ENCODE assay signal across 8 cellular contexts in the genomic region with DNA sequence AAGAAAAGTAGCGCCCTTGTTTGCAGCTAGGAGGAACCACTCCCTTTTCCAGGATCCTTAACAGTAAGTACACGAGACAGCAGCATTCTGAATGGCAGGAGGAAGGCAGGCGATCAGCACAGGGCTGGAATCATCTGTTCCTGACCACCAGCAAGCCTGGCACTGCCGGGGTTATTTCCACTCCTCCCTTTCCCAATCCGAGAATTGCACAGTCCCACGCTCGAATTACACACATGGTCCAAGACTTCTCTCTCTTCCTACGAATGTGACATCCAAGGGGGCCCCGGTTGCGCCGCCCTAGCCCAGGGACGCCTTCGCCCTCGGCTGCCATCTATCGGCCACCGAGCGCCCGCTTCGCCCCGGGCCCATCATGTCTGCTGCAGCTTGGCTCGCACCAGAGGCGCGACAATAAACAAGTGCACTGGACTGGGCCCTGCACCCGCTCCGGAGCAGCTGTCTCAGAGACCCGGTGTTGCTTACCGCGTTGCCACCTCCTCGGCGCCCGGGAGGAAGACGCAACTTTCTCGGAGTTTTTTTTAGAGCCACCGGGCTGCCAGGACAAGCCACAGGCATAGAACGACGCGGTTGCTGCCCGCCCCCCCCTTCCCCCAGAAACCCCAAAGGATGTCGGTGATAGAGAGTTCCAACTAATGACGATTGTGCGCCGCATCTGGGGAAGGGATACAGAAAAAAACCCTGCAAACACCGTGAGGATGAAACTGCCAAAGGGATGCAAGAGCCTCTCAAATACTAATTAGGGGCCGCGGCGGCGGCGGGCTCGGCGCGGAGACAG. TPM values are rescaled to one million over a fixed set of nuclear protein-coding genes. Genes with fewer than 3 reads are reported as not detected.
DNase-seq lines count a peak whose midpoint lies in the region; ATAC-seq, FAIRE-seq and TF ChIP-seq lines count a peak whose summit lies in the region.

Gene SLITRK5, plus strand, starts transcription at position 341 of the 793 bp plus-strand sequence. CDS start 4,018 bp downstream, outside the sequence.

- intact Hi-C loops in lower leg skin (cut with DNase I; ENCODE audit: low total_unique reads), result no loop called here

- peak within 1 kb of the TSS; percentile 74 to 95 for H3K27ac ChIP-seq in A549

- CTCF ChIA-PET in A549 (lab: Yijun Ruan, JAX), result interaction anchor here (0.6 to 1.4 kb wide), 10 partner anchors 9 to 95 kb away, joined by 3 to 5 read pairs (median 3); no protein-coding TSS in a partner anchor

- TF ChIP-seq POLR2A in A549 (IDR thresholded peaks at IDR 0.05; ENCODE audit: low read length) (no peak), lower leg skin (IDR thresholded peaks at IDR 0.05) (no peak)

- ATAC-seq in A549 (peak; percentile 82 to 94), GM18519 (IDR thresholded peaks at IDR 0.05; ENCODE audit: low FRiP score, unreplicated experiment) (peak; percentile 87), HG03039 (IDR thresholded peaks at IDR 0.05; ENCODE audit: unreplicated experiment) (peak; percentile 88)

- H3K4me3 ChIP-seq in A549 (peak within 1 kb of the TSS; percentile 93), lower leg skin (ENCODE audit: low read depth, poor library complexity, severe bottlenecking) (peak within 1 kb of the TSS; percentile 16)

- DNase-seq in A549 (ENCODE audit: low read depth in 1 of 2, low spot score in 1 of 2) (peak; percentile 59 to 81), NCI-H2196 (lab: John Stamatoyannopoulos, UW; ENCODE audit: unreplicated experiment) (peak; percentile 53), dermis blood vessel endothelial cell (peak; percentile 57), lower leg skin (ENCODE audit: low spot score in 2 of 2) (peak in 1 of 2 donors; percentile 95)
- DNase-seq in activated CD4-positive, alpha-beta T cell treated with anti-CD3 and anti-CD28 coated beads for 24 hours (ENCODE audit: low read depth in 2 of 2), result peak; percentile 47 to 62
- peak; percentile 38 to 62 for DNase-seq in stimulated activated CD4-positive, alpha-beta T cell treated with anti-CD3 and anti-CD28 coated beads, Interleukin-4, amount 100 ng/mL, for 48 hours (ENCODE audit: low read depth in 2 of 2)

- TF ChIP-seq EP300 in A549 (IDR thresholded peaks at IDR 0.05), result no peak

- no peak for FAIRE-seq in A549 (lab: Jason Lieb, UNC)

- peak; percentile 55 for TF ChIP-seq CTCF in A549 (IDR thresholded peaks at IDR 0.05)
- peak in 1 of 3 donors; percentile 40 for TF ChIP-seq CTCF in lower leg skin (IDR thresholded peaks at IDR 0.05)

- TF ChIP-seq RAD21 in A549 (conservative IDR thresholded peaks at IDR 0.05 in 1 of 2, IDR thresholded peaks at IDR 0.05 in 1 of 2), result peak in 1 of 2 experiments; percentile 38; a peak in 3 of 5 replicates

- H3K9me3 ChIP-seq in A549, result no peaks in the 10 kb centered on the region

- WGBS in A549 (ENCODE audit: missing lambda C conversion rate), result 0% methylated on average over 19 of the region's 51 CpGs
- 1% methylated on average over 41 to 51 of the region's 51 CpGs for WGBS in lower leg skin, 2 donors

- POLR2A ChIA-PET in A549 (lab: Yijun Ruan, JAX), result interaction anchor here (1.5 kb wide), 1 partner anchor 139 kb away, joined by 5 read pairs; no protein-coding TSS in a partner anchor

- peak within 1 kb of the TSS; percentile 95 for H3K4me2 ChIP-seq in A549

- peaks cover 10% of the 10 kb centered on the region; the same call in 1 of the 3 replicates for H3K4me1 ChIP-seq in A549

TF ChIP-seq in A549, 52 proteins besides CTCF, POLR2A, EP300 and RAD21:
- TF ChIP-seq MAX (IDR thresholded peaks at IDR 0.05) (peak; percentile 37), EHMT2 (IDR thresholded peaks at IDR 0.05; ENCODE audit: low read depth) (no peak), MAFK (IDR thresholded peaks at IDR 0.05; ENCODE audit: partially characterized antibody) (no peak), CBX8 (IDR thresholded peaks at IDR 0.05) (no peak), RFX5 (IDR thresholded peaks at IDR 0.05) (no peak), MAZ (IDR thresholded peaks at IDR 0.05; ENCODE audit: borderline replicate concordance, low read depth, low read length) (no peak), REST (IDR thresholded peaks at IDR 0.05) (no peak), JUNB (IDR thresholded peaks at IDR 0.05) (no peak), MYC (IDR thresholded peaks at IDR 0.05; ENCODE audit: borderline replicate concordance, low read length) (no peak), CEBPB (IDR thresholded peaks at IDR 0.05) (no peak; a peak in 1 of 4 replicates), PHF8 (IDR thresholded peaks at IDR 0.05; ENCODE audit: borderline replicate concordance, low read depth) (no peak), ZFP36 (IDR thresholded peaks at IDR 0.05; ENCODE audit: borderline replicate concordance, partially characterized antibody) (peak; percentile 34), HOXB5 (CRISPR knock-in tag; IDR thresholded peaks at IDR 0.05) (no peak), JUN (IDR thresholded peaks at IDR 0.05) (0 out of 5 replicates have a peak, but pooled peaks of 1 of the 2 experiments have one; percentile 23), SMC3 (IDR thresholded peaks at IDR 0.05) (0 out of 3 replicates have a peak, but pooled peaks have one; percentile 25), ZSCAN20 (CRISPR knock-in tag; IDR thresholded peaks at IDR 0.05) (no peak), ESRRA (IDR thresholded peaks at IDR 0.05; ENCODE audit: borderline replicate concordance, low read length) (no peak), KDM1A (IDR thresholded peaks at IDR 0.05; ENCODE audit: low read depth) (no peak), PBX3 (IDR thresholded peaks at IDR 0.05) (no peak), CHD4 (IDR thresholded peaks at IDR 0.05; ENCODE audit: borderline replicate concordance) (no peak), TFCP2L1 (CRISPR knock-in tag; IDR thresholded peaks at IDR 0.05) (no peak)
- TF ChIP-seq, protein P1, sequence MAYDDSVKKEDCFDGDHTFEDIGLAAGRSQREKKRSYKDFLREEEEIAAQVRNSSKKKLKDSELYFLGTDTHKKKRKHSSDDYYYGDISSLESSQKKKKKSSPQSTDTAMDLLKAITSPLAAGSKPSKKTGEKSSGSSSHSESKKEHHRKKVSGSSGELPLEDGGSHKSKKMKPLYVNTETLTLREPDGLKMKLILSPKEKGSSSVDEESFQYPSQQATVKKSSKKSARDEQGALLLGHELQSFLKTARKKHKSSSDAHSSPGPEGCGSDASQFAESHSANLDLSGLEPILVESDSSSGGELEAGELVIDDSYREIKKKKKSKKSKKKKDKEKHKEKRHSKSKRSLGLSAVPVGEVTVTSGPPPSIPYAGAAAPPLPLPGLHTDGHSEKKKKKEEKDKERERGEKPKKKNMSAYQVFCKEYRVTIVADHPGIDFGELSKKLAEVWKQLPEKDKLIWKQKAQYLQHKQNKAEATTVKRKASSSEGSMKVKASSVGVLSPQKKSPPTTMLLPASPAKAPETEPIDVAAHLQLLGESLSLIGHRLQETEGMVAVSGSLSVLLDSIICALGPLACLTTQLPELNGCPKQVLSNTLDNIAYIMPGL (CRISPR knock-in tag; IDR thresholded peaks at IDR 0.05; ENCODE audit: borderline replicate concordance), result no peak
- TF ChIP-seq, protein P2, sequence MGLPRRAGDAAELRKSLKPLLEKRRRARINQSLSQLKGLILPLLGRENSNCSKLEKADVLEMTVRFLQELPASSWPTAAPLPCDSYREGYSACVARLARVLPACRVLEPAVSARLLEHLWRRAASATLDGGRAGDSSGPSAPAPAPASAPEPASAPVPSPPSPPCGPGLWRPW (IDR thresholded peaks at IDR 0.05), result no peak
TF ChIP-seq in A549: peak in this region for 4.

RNA-seq across cellular contexts. Expression of gene SLITRK5, which starts in this region (rescaled TPM):
- 0.22 and 0.30 TPM in 2 replicates for polyA plus RNA-seq in A549 (2011; rRNA removed)
- 0.15 and 0.19 TPM in 2 replicates for polyA plus RNA-seq in A549 (2012; cell fraction: cytosol; rRNA removed)
- 0.23 and 0.30 TPM in 2 replicates for polyA plus RNA-seq in A549 (2012; cell fraction: nucleus; rRNA removed)
- 0.26 to 0.34 TPM (median 0.28 TPM) in 3 replicates for polyA plus RNA-seq in A549 (2017; fragmentation: RNase III; extraction: RNeasy Plus Mini Kit Qiagen cat#74134 plus additional on column Dnase treatment)
- polyA minus RNA-seq in A549 (2011; rRNA and poly(A)+ RNA removed), result 0.29 and 0.39 TPM in 2 replicates
- total RNA-seq in dermis blood vessel endothelial cell, result not detected in 2 replicates
- total RNA-seq in lower leg skin, result under 1 TPM; 0.11 to 0.44 (median 0.25) TPM

Comparison
In these comparisons a context has a peak if more than half of its experiments do, and no peak if none do; other contexts are left out.
1. Peak in DNase-seq, ATAC-seq, H3K4me3 ChIP-seq, H3K27ac ChIP-seq and H3K4me2 ChIP-seq in A549; RNA of the gene not detected or under 1 TPM.
2. Peak in DNase-seq in dermis blood vessel endothelial cell; RNA of the gene not detected or under 1 TPM.